ENCODE assay signal across 1 cellular context in genomic region chr2:111135237-111135909, GRCh38.
TF ChIP-seq lines count a peak whose summit lies in the region.

No MANE protein-coding gene starts in this region.

TF ChIP-seq in H1, 55 proteins besides CTCF, POLR2A, EP300 and RAD21:
- TF ChIP-seq E2F6 (IDR thresholded peaks at IDR 0.05) (no peak), TBP (IDR thresholded peaks at IDR 0.05; ENCODE audit: low read depth, low read length) (0 out of 2 replicates have a peak, but pooled peaks have one; percentile 24), ATF2 (IDR thresholded peaks at IDR 0.05; ENCODE audit: low read length) (no peak)
